In the genomic region with DNA sequence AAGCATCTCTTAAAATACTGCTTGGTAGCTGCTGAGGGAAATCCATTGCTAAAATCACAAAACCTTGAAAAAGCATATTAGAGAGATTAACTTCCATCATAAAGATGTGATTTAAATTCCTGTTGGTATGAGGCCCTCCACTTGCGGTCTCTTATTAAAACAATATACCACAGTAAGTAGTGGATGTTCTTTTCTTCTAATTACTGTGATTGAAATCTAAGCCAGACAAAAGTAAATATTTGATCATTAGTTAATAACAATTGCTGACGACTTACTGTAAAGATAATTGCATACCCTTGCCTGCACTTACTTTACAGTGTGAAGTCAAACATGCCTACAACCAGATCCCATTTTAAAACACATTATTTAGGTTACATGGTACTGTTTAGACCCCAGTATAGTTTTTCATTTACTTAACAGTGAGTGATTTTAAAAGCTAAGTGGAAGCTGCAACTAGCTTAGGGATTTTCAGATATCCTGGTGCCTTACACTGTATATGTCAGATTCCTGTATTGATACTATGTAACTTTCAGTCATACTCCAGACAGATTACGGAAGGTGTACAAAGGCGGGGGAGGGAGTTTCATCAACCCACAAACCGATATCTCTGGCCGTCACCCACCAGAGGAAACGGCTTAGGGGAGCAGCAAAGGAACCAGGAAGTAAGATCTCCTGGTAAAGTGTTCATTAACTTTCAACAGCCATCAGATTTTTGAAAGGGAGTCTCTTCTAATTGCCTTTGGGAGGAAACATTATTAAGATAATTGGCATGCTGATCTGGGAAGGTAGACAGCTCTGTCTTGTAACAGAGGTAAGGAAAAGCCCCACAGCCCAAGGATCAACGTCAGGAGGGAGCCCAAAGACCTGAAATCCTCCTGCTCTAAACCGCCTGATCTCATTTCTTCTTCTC, we compare ENCODE assay signal across 8 cellular contexts. TPM values are rescaled to one million over a fixed set of nuclear protein-coding genes. Genes with fewer than 3 reads are reported as not detected.
DNase-seq lines count a peak whose midpoint lies in the region; ATAC-seq and TF ChIP-seq lines count a peak whose summit lies in the region.

No MANE protein-coding gene starts in this region.

- no peak overlapping the region for H3K27ac ChIP-seq in CD4-positive, CD25-positive, alpha-beta regulatory T cell (ENCODE audit: insufficient read depth, low read length, poor library complexity, severe bottlenecking)
- peak overlapping the region; percentile 81 for H3K27ac ChIP-seq in osteoblast (ENCODE audit: low read depth, low read length)

- H3K9me3 ChIP-seq in CD4-positive, CD25-positive, alpha-beta regulatory T cell (ENCODE audit: control insufficient read depth in 2 of 2, low read length in 2 of 2): no peaks in the 10 kb centered on the region
- no peaks in the 10 kb centered on the region for H3K9me3 ChIP-seq in osteoblast (ENCODE audit: low read depth, low read length)

- H3K4me2 ChIP-seq in osteoblast (ENCODE audit: insufficient read depth, low read length): peak overlapping the region; percentile 93

- DNase-seq in CD4-positive, CD25-positive, alpha-beta regulatory T cell: peak in 2 of 3 donors; percentile 3 to 53
- DNase-seq in UCSD-AML1 (lab: John Stamatoyannopoulos, UW; ENCODE audit: unreplicated experiment) (peak; percentile 34), epithelial cell of esophagus (ENCODE audit: low read depth) (peak; percentile 50), osteoblast (ENCODE audit: insufficient read length, low spot score, missing footprints) (no peak), islet precursor cell (no peak), NCI-H187 (lab: John Stamatoyannopoulos, UW) (no peak)

- no peak for ATAC-seq in CD4-positive, CD25-positive, alpha-beta regulatory T cell (ENCODE audit: low read depth in 2 of 2)
- ATAC-seq in HG02759 (IDR thresholded peaks at IDR 0.05; ENCODE audit: unreplicated experiment) (peak; percentile 49), GM19455 (IDR thresholded peaks at IDR 0.05; ENCODE audit: unreplicated experiment) (no peak)

- TF ChIP-seq CTCF in epithelial cell of esophagus (IDR thresholded peaks at IDR 0.05; ENCODE audit: insufficient read depth, low read depth, low read length, missing control alignments): no peak
- no peak for TF ChIP-seq CTCF in osteoblast (IDR thresholded peaks at IDR 0.05; ENCODE audit: extremely low read depth, low read depth, low read length)

- peaks cover 0 to 3% (median 0%) of the 10 kb centered on the region in 7 donors for H3K9me3 Mint-ChIP-seq in CD4-positive, CD25-positive, alpha-beta regulatory T cell

- peak overlapping the region; percentile 67 to 91 (median 77) for H3K4me3 Mint-ChIP-seq in CD4-positive, CD25-positive, alpha-beta regulatory T cell

- peak overlapping the region; percentile 49 for H2AFZ ChIP-seq in osteoblast (ENCODE audit: low read length)

- H3K4me1 Mint-ChIP-seq in CD4-positive, CD25-positive, alpha-beta regulatory T cell: peaks cover 6 to 23% (median 15%) of the 10 kb centered on the region in 4 donors

- H3K36me3 ChIP-seq in CD4-positive, CD25-positive, alpha-beta regulatory T cell (ENCODE audit: control insufficient read depth, insufficient read depth, low read length): no peaks in the 10 kb centered on the region
- peaks cover 24% of the 10 kb centered on the region for H3K36me3 ChIP-seq in osteoblast (ENCODE audit: insufficient read depth, low read length)

- H3K27ac Mint-ChIP-seq in CD4-positive, CD25-positive, alpha-beta regulatory T cell: peak overlapping the region in 1 of 3 donors; percentile 32

- no peaks in the 10 kb centered on the region for H3K36me3 Mint-ChIP-seq in CD4-positive, CD25-positive, alpha-beta regulatory T cell

- peaks cover 6% of the 10 kb centered on the region for H4K20me1 ChIP-seq in osteoblast (ENCODE audit: insufficient read depth, low read length)

- peaks cover 36% of the 10 kb centered on the region for H3K4me1 ChIP-seq in CD4-positive, CD25-positive, alpha-beta regulatory T cell (ENCODE audit: control insufficient read depth, insufficient read depth, low read length, poor library complexity, severe bottlenecking)
- peaks cover 42% of the 10 kb centered on the region for H3K4me1 ChIP-seq in osteoblast (ENCODE audit: insufficient read depth, low read length)

- peaks cover 82% of the 10 kb centered on the region for H3K27me3 Mint-ChIP-seq in CD4-positive, CD25-positive, alpha-beta regulatory T cell

- peak overlapping the region; percentile 65 for H3K4me3 ChIP-seq in CD4-positive, CD25-positive, alpha-beta regulatory T cell (ENCODE audit: low read depth, low read length)
- H3K4me3 ChIP-seq in epithelial cell of esophagus (ENCODE audit: low read length) (peak overlapping the region; percentile 59), osteoblast (ENCODE audit: insufficient read depth, low read length) (peak overlapping the region; percentile 75)

- peaks cover 71% of the 10 kb centered on the region for H3K79me2 ChIP-seq in osteoblast (ENCODE audit: insufficient read depth, low read length)

- H3K27me3 ChIP-seq in CD4-positive, CD25-positive, alpha-beta regulatory T cell (ENCODE audit: control insufficient read depth, insufficient read depth, low read length): peaks cover 44% of the 10 kb centered on the region
- H3K27me3 ChIP-seq in osteoblast (ENCODE audit: insufficient read depth, low read length): no peaks in the 10 kb centered on the region

RNA-seq across cellular contexts. Expression of gene NRP1, which starts 1.0 kb away (rescaled TPM):
- total RNA-seq in CD4-positive, CD25-positive, alpha-beta regulatory T cell: not detected
- under 1 TPM in 1 of 4 donors, not detected in 3; 0.05 TPM for polyA plus RNA-seq in CD4-positive, CD25-positive, alpha-beta regulatory T cell
- 173 and 200 TPM in 2 replicates for total RNA-seq in osteoblast

Comparison
In these comparisons a context has a peak if more than half of its experiments do, and no peak if none do; other contexts are left out.
1. DNase-seq: peak in CD4-positive, CD25-positive, alpha-beta regulatory T cell (2 of 3), UCSD-AML1 (single experiment) and epithelial cell of esophagus (single experiment); none in osteoblast (single experiment), islet precursor cell (single experiment) and NCI-H187 (0 of 2).
2. RNA of gene NRP1, which starts 1.0 kb away (total RNA-seq): 173 to 200 TPM in osteoblast; not detected in CD4-positive, CD25-positive, alpha-beta regulatory T cell (single experiment); every median in the first group is over 100 times any median in the second.
3. Peak in every context shown above with its lines, with median percentiles within 50 percentile points of each other: H3K4me3 ChIP-seq.